In the genomic region with DNA sequence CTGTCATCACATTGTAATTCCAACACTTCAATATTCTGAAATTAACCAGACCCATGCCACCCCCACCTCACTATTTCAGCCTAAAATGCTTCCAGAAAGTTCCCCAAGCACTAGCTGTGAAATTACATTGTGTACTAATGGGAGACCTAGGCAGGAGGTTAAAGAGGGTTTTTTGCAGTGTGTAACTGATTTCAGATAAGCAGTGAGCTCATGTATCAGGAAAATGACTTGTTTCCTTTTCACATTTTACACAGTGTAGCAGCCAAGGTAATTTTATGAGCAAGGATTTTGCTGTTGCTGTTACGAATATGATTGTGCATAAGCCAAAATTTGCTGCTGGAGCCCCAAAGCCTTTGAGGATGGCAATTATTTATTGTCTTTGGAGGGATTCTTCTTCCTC, we compare ENCODE assay signal across 30 cellular contexts.
DNase-seq lines count a peak whose midpoint lies in the region; ATAC-seq and TF ChIP-seq lines count a peak whose summit lies in the region.
"Had no signal": no experiment of that assay in that cellular context is flagged by ENCODE, and none has a peak within 500 bp of the region (broad histone marks: within the 10 kb centered on the region; RNA-seq: fewer than 3 reads in every experiment).

No MANE protein-coding gene starts in this region.

- no peak overlapping the region for H3K4me2 ChIP-seq in osteoblast (ENCODE audit: insufficient read depth, low read length)

- H3K36me3 ChIP-seq in osteoblast (ENCODE audit: insufficient read depth, low read length): no peaks in the 10 kb centered on the region
- H3K36me3 ChIP-seq: heart left ventricle, pancreas, Peyer's patch, uterus had no signal

- H2AFZ ChIP-seq in osteoblast (ENCODE audit: low read length): peak overlapping the region; percentile 11

- H3K27ac ChIP-seq in osteoblast (ENCODE audit: low read depth, low read length): peak overlapping the region; percentile 55
- H3K27ac ChIP-seq: heart left ventricle, pancreas, Peyer's patch, uterus had no signal

- no peaks in the 10 kb centered on the region for H4K20me1 ChIP-seq in osteoblast (ENCODE audit: insufficient read depth, low read length)

- no peaks in the 10 kb centered on the region for H3K9me3 ChIP-seq in osteoblast (ENCODE audit: low read depth, low read length)
- H3K9me3 ChIP-seq: heart left ventricle, pancreas, Peyer's patch, uterus had no signal

- no peaks in the 10 kb centered on the region for H3K79me2 ChIP-seq in osteoblast (ENCODE audit: insufficient read depth, low read length)

- H3K27me3 ChIP-seq in osteoblast (ENCODE audit: insufficient read depth, low read length): no peaks in the 10 kb centered on the region
- H3K27me3 ChIP-seq: heart left ventricle, pancreas, Peyer's patch, uterus had no signal

- TF ChIP-seq CTCF in choroid plexus epithelial cell (conservative IDR thresholded peaks at IDR 0.05; ENCODE audit: low read depth, low read length): no peak
- TF ChIP-seq CTCF in osteoblast (IDR thresholded peaks at IDR 0.05; ENCODE audit: extremely low read depth, low read depth, low read length): no peak

- peaks cover 15% of the 10 kb centered on the region for H3K4me1 ChIP-seq in osteoblast (ENCODE audit: insufficient read depth, low read length)
- H3K4me1 ChIP-seq: pancreas, Peyer's patch, uterus had no signal

- no peak overlapping the region for H3K4me3 ChIP-seq in choroid plexus epithelial cell (ENCODE audit: low read depth, low read length)
- no peak overlapping the region for H3K4me3 ChIP-seq in osteoblast (ENCODE audit: insufficient read depth, low read length)
- H3K4me3 ChIP-seq: coronary artery, heart left ventricle, pancreas, Peyer's patch, uterus had no signal

- ATAC-seq in GM19023 (IDR thresholded peaks at IDR 0.05; ENCODE audit: unreplicated experiment): no peak
- ATAC-seq: activated naive CD4-positive, alpha-beta T cell treated with anti-CD3 and anti-CD28 coated beads, Interleukin-2, amount 50 U/mL, for 72 hours; effector memory CD8-positive, alpha-beta T cell; pancreas; stimulated activated naive CD8-positive, alpha-beta T cell treated with anti-CD3 and anti-CD28 coated beads, Interleukin-15, Interleukin-2, amounts not matched to agents 100 U/mL and 50 U/mL, for 24 hours had no signal

- DNase-seq in Daoy (ENCODE audit: low read depth) (peak; percentile 63), NCI-H226 (peak; percentile 62), choroid plexus epithelial cell (ENCODE audit: low read depth) (peak; percentile 6), osteoblast (ENCODE audit: insufficient read length, low spot score, missing footprints) (no peak), hippocampal formation (lab: John Stamatoyannopoulos, UW) (no peak)
- DNase-seq in activated CD4-positive, alpha-beta T cell treated with anti-CD3 and anti-CD28 coated beads for 1 hour: no peak
- DNase-seq: activated B cell treated with CpG ODN at 0.5 μM for 24 hours; activated CD4-positive, alpha-beta T cell treated with anti-CD3 and anti-CD28 coated beads, Interleukin-2, amount 50 U/mL, for 1 hour; activated effector memory CD4-positive, alpha-beta T cell treated with Interleukin-2 at 50 U/mL for 16 hours; activated T-cell treated with anti-CD3 and anti-CD28 coated beads, Interleukin-2, amount 50 U/mL, for 1 hour; amygdala; effector memory CD8-positive, alpha-beta T cell; erythroblast; GF-D8; GOT3; heart left ventricle; NCI-H1436 treated with DMSO at 0.1 percent for 48 hours; NCI-H2081 treated with DMSO at 0.1 percent for 48 hours; NCI-H345; pancreas; Peyer's patch; retina; small intestine; stimulated activated CD4-positive, alpha-beta T cell treated with anti-CD3 and anti-CD28 coated beads, Interleukin-1b, Interleukin-23, amount 100 ng/mL, for 48 hours; stimulated activated naive CD8-positive, alpha-beta T cell treated with anti-CD3 and anti-CD28 coated beads, Interleukin-15, Interleukin-2, amounts not matched to agents 100 U/mL and 50 U/mL, for 24 hours; T1000; uterus had no signal

Comparison
In these comparisons a context has a peak if more than half of its experiments do, and no peak if none do; other contexts are left out.
1. DNase-seq: peak in Daoy (single experiment), NCI-H226 (single experiment) and choroid plexus epithelial cell (single experiment); none in osteoblast (single experiment), hippocampal formation (0 of 2) and activated CD4-positive, alpha-beta T cell treated with anti-CD3 and anti-CD28 coated beads for 1 hour (single experiment).